In genomic region chr12:2960432-2960956, GRCh38 we compare ENCODE assay signal across 8 cellular contexts. TPM values are rescaled to one million over a fixed set of nuclear protein-coding genes. Genes with fewer than 3 reads are reported as not detected.
DNase-seq lines count a peak whose midpoint lies in the region; ATAC-seq lines count a peak whose summit lies in the region.

No MANE protein-coding gene starts in this region.

- no peak overlapping the region for H3K14ac ChIP-seq in neuronal stem cell (ENCODE audit: low read length)

- peak overlapping the region; percentile 4 for H3K18ac ChIP-seq in neuronal stem cell (ENCODE audit: low read length)

- H3K27ac Mint-ChIP-seq in activated CD8-positive, alpha-beta memory T cell treated with anti-CD3 and anti-CD28 coated beads, Interleukin-2, amount 10 ng/mL, durations not matched to agents 7 days and 5 days = no peak overlapping the region

- H3K4me1 ChIP-seq in endocrine pancreas (ENCODE audit: control insufficient read depth, insufficient read depth, low read length) (no peaks in the 10 kb centered on the region), neuronal stem cell (ENCODE audit: control insufficient read depth in 2 of 2, insufficient read depth in 1 of 2, low read depth in 1 of 2, low read length in 2 of 2) (peaks cover 26 to 28% of the 10 kb centered on the region in 2 donors)

- H2BK15ac ChIP-seq in neuronal stem cell (ENCODE audit: low read length) = peak overlapping the region; percentile 5

- peak overlapping the region; percentile 99 for H2AFZ ChIP-seq in neuronal stem cell (ENCODE audit: low read length)

- H3K27ac ChIP-seq in SK-N-MC = no peak overlapping the region
- H3K27ac ChIP-seq in neuronal stem cell (replicated peaks; ENCODE audit: low read length) = no peak overlapping the region

- peaks cover 8% of the 10 kb centered on the region for H3K79me1 ChIP-seq in neuronal stem cell (ENCODE audit: low read depth, low read length)

- no peak overlapping the region for H4K91ac ChIP-seq in neuronal stem cell (ENCODE audit: low read depth, low read length, poor library complexity)

- H3K36me3 ChIP-seq in SK-N-MC (ENCODE audit: insufficient read depth, low read length) (peaks cover 4% of the 10 kb centered on the region; the same call in 1 of the 2 replicates), endocrine pancreas (ENCODE audit: control insufficient read depth, insufficient read depth, low read length) (no peaks in the 10 kb centered on the region), neuronal stem cell (replicated peaks in 1 of 2; ENCODE audit: control insufficient read depth in 2 of 2, insufficient read depth in 2 of 2, low read length in 2 of 2) (peaks cover 0 to 6% of the 10 kb centered on the region in 2 donors)

- H3K27me3 ChIP-seq in endocrine pancreas (ENCODE audit: control insufficient read depth, insufficient read depth, low read length) (peaks cover 4% of the 10 kb centered on the region), neuronal stem cell (ENCODE audit: control insufficient read depth in 3 of 3, insufficient read depth in 3 of 3, low read depth in 1 of 3, low read length in 3 of 3) (peaks cover 0 to 9% (median 0%) of the 10 kb centered on the region in 3 experiments)

- no peak for DNase-seq in activated CD8-positive, alpha-beta memory T cell treated with anti-CD3 and anti-CD28 coated beads, Interleukin-2, amount 10 ng/mL, durations not matched to agents 7 days and 5 days
- DNase-seq in activated CD8-positive, alpha-beta memory T cell treated with anti-CD3 and anti-CD28 coated beads for 24 hours = no peak
- DNase-seq in SK-N-MC (ENCODE audit: low read depth, low spot score) (no peak), neuronal stem cell (ENCODE audit: low spot score) (peak; percentile 20), COR-L47 (lab: John Stamatoyannopoulos, UW) (no peak), GF-D8 (lab: John Stamatoyannopoulos, UW) (no peak)
- DNase-seq in activated effector memory CD4-positive, alpha-beta T cell treated with Interleukin-2 at 50 U/mL for 16 hours = no peak

- H4K8ac ChIP-seq in neuronal stem cell (ENCODE audit: low read depth, low read length) = no peak overlapping the region

- H3K27me3 Mint-ChIP-seq in activated CD8-positive, alpha-beta memory T cell treated with anti-CD3 and anti-CD28 coated beads, Interleukin-2, amount 10 ng/mL, durations not matched to agents 7 days and 5 days = peaks cover 61% of the 10 kb centered on the region

- H3K9ac ChIP-seq in SK-N-MC (ENCODE audit: insufficient read length) (peak overlapping the region; percentile 88), endocrine pancreas (ENCODE audit: control insufficient read depth, insufficient read depth, low read length) (no peak overlapping the region), neuronal stem cell (ENCODE audit: low read depth, low read length, poor library complexity) (peak overlapping the region; percentile 65)

- WGBS in neuronal stem cell (ENCODE audit: extremely low coverage in 2 of 2, insufficient read length in 2 of 2, insufficient replicate concordance in 1 of 2), 2 donors = no CpG with 5 or more reads among the region's 16 CpGs

- H2AK5ac ChIP-seq in neuronal stem cell (ENCODE audit: low read depth, low read length) = peak overlapping the region; percentile 59

- H2BK120ac ChIP-seq in neuronal stem cell (ENCODE audit: low read depth, low read length) = no peak overlapping the region

- no peak overlapping the region for H3K4ac ChIP-seq in neuronal stem cell (ENCODE audit: low read length)

- H3K4me1 Mint-ChIP-seq in activated CD8-positive, alpha-beta memory T cell treated with anti-CD3 and anti-CD28 coated beads, Interleukin-2, amount 10 ng/mL, durations not matched to agents 7 days and 5 days = peaks cover 13% of the 10 kb centered on the region

- H3K36me3 Mint-ChIP-seq in activated CD8-positive, alpha-beta memory T cell treated with anti-CD3 and anti-CD28 coated beads, Interleukin-2, amount 10 ng/mL, durations not matched to agents 7 days and 5 days = no peaks in the 10 kb centered on the region

- H3K9me3 Mint-ChIP-seq in activated CD8-positive, alpha-beta memory T cell treated with anti-CD3 and anti-CD28 coated beads, Interleukin-2, amount 10 ng/mL, durations not matched to agents 7 days and 5 days (ENCODE audit: low read depth) = no peaks in the 10 kb centered on the region

- no peak overlapping the region for H2BK5ac ChIP-seq in neuronal stem cell (ENCODE audit: low read length)

- no peak overlapping the region for H2BK12ac ChIP-seq in neuronal stem cell (ENCODE audit: low read length)

- CTCF ChIA-PET in activated CD8-positive, alpha-beta memory T cell treated with anti-CD3 and anti-CD28 coated beads, Interleukin-2, amount 10 ng/mL, durations not matched to agents 7 days and 5 days (lab: Charles Lee) = no interaction called here

- peak overlapping the region; percentile 91 for H3K4me2 ChIP-seq in neuronal stem cell (ENCODE audit: insufficient read depth, low read length, poor library complexity, severe bottlenecking)

- peak; percentile 19 for ATAC-seq in activated CD8-positive, alpha-beta memory T cell treated with anti-CD3 and anti-CD28 coated beads, Interleukin-2, amount 10 ng/mL, durations not matched to agents 7 days and 5 days

- H3K4me3 ChIP-seq in SK-N-MC (peak overlapping the region; percentile 81), endocrine pancreas (ENCODE audit: control insufficient read depth, insufficient read depth, low read length) (peak overlapping the region; percentile 4), neuronal stem cell (ENCODE audit: low read length in 2 of 2) (peak overlapping the region; percentile 88)

- H3K23ac ChIP-seq in neuronal stem cell (ENCODE audit: low read depth, low read length, poor library complexity) = no peak overlapping the region

- H3K9me3 ChIP-seq in SK-N-MC (ENCODE audit: low read depth, low read length) (no peaks in the 10 kb centered on the region), endocrine pancreas (ENCODE audit: control insufficient read depth, low read length) (no peaks in the 10 kb centered on the region), neuronal stem cell (replicated peaks in 1 of 2; ENCODE audit: control insufficient read depth in 2 of 2, insufficient read depth in 1 of 2, low read depth in 1 of 2, low read length in 2 of 2) (no peaks in the 10 kb centered on the region)

- H3K4me3 Mint-ChIP-seq in activated CD8-positive, alpha-beta memory T cell treated with anti-CD3 and anti-CD28 coated beads, Interleukin-2, amount 10 ng/mL, durations not matched to agents 7 days and 5 days = peak overlapping the region; percentile 1

RNA-seq across cellular contexts. Expression of gene TEAD4, which starts 1.3 kb away (rescaled TPM):
- total RNA-seq in activated CD8-positive, alpha-beta memory T cell treated with anti-CD3 and anti-CD28 coated beads, Interleukin-2, amount 10 ng/mL, durations not matched to agents 7 days and 5 days = 1 to 10 TPM in 1 of 2 experiments, under 1 TPM in 1; 0.44 to 1.6 TPM
- polyA plus RNA-seq in neuronal stem cell (2013, experiment 1 of 2) = 17.8 TPM
- 18.8 TPM for polyA plus RNA-seq in neuronal stem cell (2013, experiment 2 of 2)

Comparison
In these comparisons a context has a peak if more than half of its experiments do, and no peak if none do; other contexts are left out.
1. H3K4me3 ChIP-seq: peak in every context shown above with its lines; median percentile 88 in neuronal stem cell; 81 in SK-N-MC; 4 in endocrine pancreas.